Comparison of ENCODE assay signal across 8 cellular contexts in genomic region chr3:49903451-49904424, GRCh38. TPM values are rescaled to one million over a fixed set of nuclear protein-coding genes. Genes with fewer than 3 reads are reported as not detected.
DNase-seq lines count a peak whose midpoint lies in the region; ATAC-seq and TF ChIP-seq lines count a peak whose summit lies in the region.

MST1R (minus strand) TSS chr3:49903873; CDS start chr3:49903609, 264 bp downstream.

- no peaks in the 10 kb centered on the region for H3K36me3 ChIP-seq in Loucy (ENCODE audit: insufficient read depth, low read length)
- H3K36me3 ChIP-seq in muscle layer of colon (ENCODE audit: insufficient read depth, low read length) = no peaks in the 10 kb centered on the region

- H3K9ac ChIP-seq in Loucy (ENCODE audit: low read depth, low read length, poor library complexity, severe bottlenecking) = peak within 1 kb of the TSS; percentile 63
- H3K9ac ChIP-seq in muscle layer of colon (ENCODE audit: low read length) = no peak within 1 kb of the TSS

- peak within 1 kb of the TSS; percentile 83 to 84 for H3K4me3 Mint-ChIP-seq in effector memory CD8-positive, alpha-beta T cell
- H3K4me3 Mint-ChIP-seq in stimulated activated naive B cell treated with anti-CD40 and anti-IgM and Interleukin-4, amounts not matched to agents 10 μg/mL and 1 μg/mL and 100 μg/mL, for 72 hours = peak within 1 kb of the TSS; percentile 80 to 86

- H3K27me3 ChIP-seq in AG04450 (ENCODE audit: control insufficient read depth, insufficient read depth, low read length) = no peaks in the 10 kb centered on the region
- H3K27me3 ChIP-seq in Loucy (ENCODE audit: insufficient read depth, low read length, poor library complexity, severe bottlenecking) = no peaks in the 10 kb centered on the region
- H3K27me3 ChIP-seq in muscle layer of colon (ENCODE audit: control insufficient read depth in 1 of 2, insufficient read depth in 2 of 2, low read length in 2 of 2) = no peaks in the 10 kb centered on the region

- H3K4me1 ChIP-seq in Loucy (ENCODE audit: insufficient read depth, low read length, poor library complexity, severe bottlenecking) = peaks cover 6% of the 10 kb centered on the region
- peaks cover 21% of the 10 kb centered on the region for H3K4me1 ChIP-seq in muscle layer of colon (ENCODE audit: insufficient read depth, low read length)

- H4K20me1 ChIP-seq in Loucy (ENCODE audit: insufficient read depth, low read length, poor library complexity, severe bottlenecking) = no peaks in the 10 kb centered on the region

- TF ChIP-seq CTCF in AG04450 (IDR thresholded peaks at IDR 0.05; ENCODE audit: low read depth, low read length) = no peak
- no peak for TF ChIP-seq CTCF in Loucy (conservative IDR thresholded peaks at IDR 0.05; ENCODE audit: low read length)

- H3F3A ChIP-seq in Loucy (ENCODE audit: low read depth) = no peaks in the 10 kb centered on the region

- no peaks in the 10 kb centered on the region; the same call in 1 of the 2 replicates for H3K9me3 ChIP-seq in AG04450 (ENCODE audit: control insufficient read depth, insufficient read depth, low read length)
- no peaks in the 10 kb centered on the region for H3K9me3 ChIP-seq in Loucy (ENCODE audit: insufficient read depth, low read depth, low read length)
- H3K9me3 ChIP-seq in muscle layer of colon (ENCODE audit: low read length) = no peaks in the 10 kb centered on the region

- peaks cover 12 to 18% of the 10 kb centered on the region in 2 donors for H3K4me1 Mint-ChIP-seq in effector memory CD8-positive, alpha-beta T cell (ENCODE audit: low read depth in 2 of 2)
- H3K4me1 Mint-ChIP-seq in stimulated activated naive B cell treated with anti-CD40 and anti-IgM and Interleukin-4, amounts not matched to agents 10 μg/mL and 1 μg/mL and 100 μg/mL, for 72 hours = peaks cover 19 to 23% of the 10 kb centered on the region in 2 donors

- H3K9me3 Mint-ChIP-seq in effector memory CD8-positive, alpha-beta T cell = no peaks in the 10 kb centered on the region
- H3K9me3 Mint-ChIP-seq in stimulated activated naive B cell treated with anti-CD40 and anti-IgM and Interleukin-4, amounts not matched to agents 10 μg/mL and 1 μg/mL and 100 μg/mL, for 72 hours = no peaks in the 10 kb centered on the region

- peak within 1 kb of the TSS; percentile 62 for H3K4me2 ChIP-seq in Loucy (ENCODE audit: low read depth, low read length, poor library complexity, severe bottlenecking)

- POLR2A ChIA-PET in AG04450 (lab: Yijun Ruan, JAX) = no interaction called here

- H2AFZ ChIP-seq in Loucy (ENCODE audit: low read length) = peak within 1 kb of the TSS; percentile 40; the same call in 1 of the 2 replicates

- H3K36me3 Mint-ChIP-seq in effector memory CD8-positive, alpha-beta T cell (ENCODE audit: insufficient read depth) = no peaks in the 10 kb centered on the region
- H3K36me3 Mint-ChIP-seq in stimulated activated naive B cell treated with anti-CD40 and anti-IgM and Interleukin-4, amounts not matched to agents 10 μg/mL and 1 μg/mL and 100 μg/mL, for 72 hours = peaks cover 0 to 3% of the 10 kb centered on the region in 2 donors

- H3K27me3 Mint-ChIP-seq in effector memory CD8-positive, alpha-beta T cell = no peaks in the 10 kb centered on the region
- H3K27me3 Mint-ChIP-seq in stimulated activated naive B cell treated with anti-CD40 and anti-IgM and Interleukin-4, amounts not matched to agents 10 μg/mL and 1 μg/mL and 100 μg/mL, for 72 hours = no peaks in the 10 kb centered on the region

- peak within 1 kb of the TSS; percentile 29 for H3K4me3 ChIP-seq in AG04450 (ENCODE audit: low read depth, low read length)
- peak within 1 kb of the TSS; percentile 66 for H3K4me3 ChIP-seq in Loucy (ENCODE audit: low read length, poor library complexity, severe bottlenecking)
- H3K4me3 ChIP-seq in muscle layer of colon (ENCODE audit: low read depth in 1 of 2, low read length in 2 of 2) = peak within 1 kb of the TSS; percentile 50 to 58

- ATAC-seq in GM19438 (IDR thresholded peaks at IDR 0.05; ENCODE audit: low read depth, unreplicated experiment) (peak; percentile 78), HG02938 (IDR thresholded peaks at IDR 0.05; ENCODE audit: unreplicated experiment) (no peak)
- peak; percentile 98 for ATAC-seq in effector memory CD8-positive, alpha-beta T cell (replicated peaks)
- ATAC-seq in stimulated activated naive B cell treated with anti-CD40 and anti-IgM and Interleukin-4, amounts not matched to agents 10 μg/mL and 1 μg/mL and 100 μg/mL, for 72 hours (replicated peaks) = peak; percentile 95 to 97

- H3K79me2 ChIP-seq in Loucy (ENCODE audit: insufficient read depth, low read length) = no peaks in the 10 kb centered on the region

- CTCF ChIA-PET in AG04450 (lab: Charles Lee) = interaction anchor here (0.6 kb wide), 1 partner anchor 65 kb away, joined by 3 read pairs; no protein-coding TSS in a partner anchor

- H3K27ac Mint-ChIP-seq in effector memory CD8-positive, alpha-beta T cell = peak within 1 kb of the TSS; percentile 52 to 83
- peak within 1 kb of the TSS; percentile 85 for H3K27ac Mint-ChIP-seq in stimulated activated naive B cell treated with anti-CD40 and anti-IgM and Interleukin-4, amounts not matched to agents 10 μg/mL and 1 μg/mL and 100 μg/mL, for 72 hours

- DNase-seq in AG04450 (ENCODE audit: low read depth, low spot score) = no peak
- DNase-seq in activated CD4-positive, alpha-beta T cell treated with anti-CD3 and anti-CD28 coated beads, Interleukin-2, amount 50 U/mL, for 48 hours = peak; percentile 87 to 89
- peak; percentile 78 to 83 (median 82) for DNase-seq in effector memory CD8-positive, alpha-beta T cell
- peak; percentile 64 for DNase-seq in stimulated activated naive B cell treated with anti-CD40 and anti-IgM and Interleukin-4, amounts not matched to agents 10 μg/mL and 1 μg/mL and 100 μg/mL, for 72 hours

- no peak within 1 kb of the TSS for H3K27ac ChIP-seq in AG04450 (ENCODE audit: low read depth, low read length)
- H3K27ac ChIP-seq in muscle layer of colon (ENCODE audit: low read depth, low read length) = peak within 1 kb of the TSS; percentile 58

- H3K9me2 ChIP-seq in Loucy (replicated peaks; ENCODE audit: low read depth, low read length) = no peaks in the 10 kb centered on the region

RNA-seq across cellular contexts. Expression of gene MST1R, which starts in this region (rescaled TPM):
- 0.10 and 0.41 TPM in 2 replicates for polyA plus RNA-seq in AG04450 (2011; rRNA removed)
- 0.26 and 0.74 TPM in 2 replicates for polyA minus RNA-seq in AG04450 (2011; rRNA and poly(A)+ RNA removed)
